In genomic region chr15:101128191-101128590, GRCh38 we compare ENCODE assay signal across 8 cellular contexts.
DNase-seq lines count a peak whose midpoint lies in the region; ATAC-seq and TF ChIP-seq lines count a peak whose summit lies in the region.

No MANE protein-coding gene starts in this region.

- H3K9ac ChIP-seq in Loucy (ENCODE audit: low read depth, low read length, poor library complexity, severe bottlenecking), result peak overlapping the region; percentile 83
- H3K9ac ChIP-seq in mammary epithelial cell (ENCODE audit: insufficient read depth, low read length), result no peak overlapping the region

- H3K9me3 ChIP-seq in Loucy (ENCODE audit: insufficient read depth, low read depth, low read length) (no peaks in the 10 kb centered on the region), mammary epithelial cell (replicated peaks; ENCODE audit: insufficient read depth, low read length) (peaks cover 11% of the 10 kb centered on the region)

- CTCF ChIA-PET in mammary epithelial cell (lab: Charles Lee; ENCODE audit: low non-redundant PET), result interaction anchor here (0.6 kb wide), 1 partner anchor 81 kb away, joined by 3 read pairs; no protein-coding TSS in a partner anchor

- 26% methylated on average over 7 of the region's 7 CpGs for WGBS in mammary epithelial cell (ENCODE audit: low coverage, missing lambda C conversion rate)

- peak overlapping the region; percentile 25 for H3K27ac ChIP-seq in mammary epithelial cell (ENCODE audit: insufficient read depth, low read depth, low read length)

- no peaks in the 10 kb centered on the region for H3K36me3 ChIP-seq in Loucy (ENCODE audit: insufficient read depth, low read length)
- no peaks in the 10 kb centered on the region for H3K36me3 ChIP-seq in mammary epithelial cell (ENCODE audit: insufficient read depth, low read length)

- dilution Hi-C loops in mammary epithelial cell (cut with HindIII; ENCODE audit: low sequenced_read_pairs), result loop anchor here (5.0 kb wide), 2 partner anchors 36 to 101 kb away; no protein-coding TSS in a partner anchor

- H3K9me2 ChIP-seq in Loucy (replicated peaks; ENCODE audit: low read depth, low read length), result no peaks in the 10 kb centered on the region

- ATAC-seq in GM18867 (IDR thresholded peaks at IDR 0.05; ENCODE audit: unreplicated experiment), result no peak

- no peak for TF ChIP-seq CTCF in AG10803 (conservative IDR thresholded peaks at IDR 0.05; ENCODE audit: low read length)
- no peak for TF ChIP-seq CTCF in Loucy (conservative IDR thresholded peaks at IDR 0.05; ENCODE audit: low read length)
- TF ChIP-seq CTCF in mammary epithelial cell (conservative IDR thresholded peaks at IDR 0.05 in 1 of 2, IDR thresholded peaks at IDR 0.05 in 1 of 2; ENCODE audit: extremely low read depth in 1 of 2, insufficient read depth in 1 of 2, low read depth in 1 of 2, low read length in 2 of 2), result no peak

- no peaks in the 10 kb centered on the region for H3K79me2 ChIP-seq in Loucy (ENCODE audit: insufficient read depth, low read length)
- no peaks in the 10 kb centered on the region for H3K79me2 ChIP-seq in mammary epithelial cell (ENCODE audit: insufficient read depth, low read length)

- no TSS peak for BruUV-seq in mammary epithelial cell (replicated peaks; lab: Mats Ljungman, UMichigan)

- H3K4me3 ChIP-seq in AG10803 (ENCODE audit: low read length), result no peak overlapping the region
- H3K4me3 ChIP-seq in Loucy (ENCODE audit: low read length, poor library complexity, severe bottlenecking), result peak overlapping the region; percentile 57
- H3K4me3 ChIP-seq in mammary epithelial cell (replicated peaks in 1 of 3; ENCODE audit: insufficient read depth in 1 of 3, low read depth in 2 of 3, low read length in 3 of 3), result no peak overlapping the region

- peaks cover 78% of the 10 kb centered on the region for H3K4me1 ChIP-seq in Loucy (ENCODE audit: insufficient read depth, low read length, poor library complexity, severe bottlenecking)
- H3K4me1 ChIP-seq in mammary epithelial cell (ENCODE audit: insufficient read depth, low read length), result peaks cover 25% of the 10 kb centered on the region

- H3K4me2 ChIP-seq in Loucy (ENCODE audit: low read depth, low read length, poor library complexity, severe bottlenecking) (peak overlapping the region; percentile 82), mammary epithelial cell (ENCODE audit: insufficient read depth, low read depth, low read length) (peak overlapping the region; percentile 59)

- H2AFZ ChIP-seq in Loucy (ENCODE audit: low read length), result no peak overlapping the region
- H2AFZ ChIP-seq in mammary epithelial cell (ENCODE audit: low read depth, low read length), result peak overlapping the region; percentile 51

- H4K20me1 ChIP-seq in Loucy (ENCODE audit: insufficient read depth, low read length, poor library complexity, severe bottlenecking) (no peaks in the 10 kb centered on the region), mammary epithelial cell (ENCODE audit: insufficient read depth, low read length) (no peaks in the 10 kb centered on the region)

- peaks cover 16% of the 10 kb centered on the region for H3F3A ChIP-seq in Loucy (ENCODE audit: low read depth)

- no peaks in the 10 kb centered on the region for H3K27me3 ChIP-seq in Loucy (ENCODE audit: insufficient read depth, low read length, poor library complexity, severe bottlenecking)
- H3K27me3 ChIP-seq in mammary epithelial cell (ENCODE audit: insufficient read depth, low read length), result no peaks in the 10 kb centered on the region

- in situ Hi-C loops in mammary epithelial cell (cut with MboI; ENCODE audit: low sequenced_read_pairs in 2 of 2), result no loop called here

- peak; percentile 98 for DNase-seq in AG10803 (ENCODE audit: low read depth)
- DNase-seq in mammary epithelial cell, result peak; percentile 80
- peak; percentile 61 for DNase-seq in myocyte (ENCODE audit: low read depth)
- no peak for DNase-seq in GOT3 (lab: John Stamatoyannopoulos, UW)
- no peak for DNase-seq in pons (ENCODE audit: low spot score)
- DNase-seq in stimulated activated CD4-positive, alpha-beta T cell treated with anti-CD3 and anti-CD28 coated beads, Interleukin-4, amount 100 ng/mL, for 4 hours, result no peak

- intact Hi-C loops in mammary epithelial cell (cut with micrococcal nuclease), result no loop called here

Comparison
In these comparisons a context has a peak if more than half of its experiments do, and no peak if none do; other contexts are left out.
1. DNase-seq: peak in AG10803 (single experiment), mammary epithelial cell (single experiment) and myocyte (single experiment); none in GOT3 (single experiment), pons (single experiment) and stimulated activated CD4-positive, alpha-beta T cell treated with anti-CD3 and anti-CD28 coated beads, Interleukin-4, amount 100 ng/mL, for 4 hours (0 of 2).